In genomic region chr2:114698504-114698903, GRCh38 we compare ENCODE assay signal across 28 cellular contexts.
"Had no signal": no experiment of that assay in that cellular context is flagged by ENCODE, and none has a peak within 500 bp of the region (broad histone marks: within the 10 kb centered on the region; RNA-seq: fewer than 3 reads in every experiment).

No MANE protein-coding gene starts in this region.

- H3K27ac ChIP-seq: left ventricle myocardium inferior, pancreas, prostate gland, sigmoid colon, spleen, suprapubic skin, thoracic aorta, tibial artery, upper lobe of right lung had no signal

- H3K4me1 Mint-ChIP-seq: immature natural killer cell; memory B cell; naive thymus-derived CD8-positive, alpha-beta T cell; nephron; stimulated activated effector memory CD8-positive, alpha-beta T cell treated with anti-CD3 and anti-CD28 coated beads, Interleukin-12 subunit alpha, Interleukin-12 subunit beta, amount 100 ng/mL, for 72 hours had no signal

- H3K4me3 ChIP-seq: left ventricle myocardium inferior, lung, pancreas, prostate gland, sigmoid colon, spleen, suprapubic skin, thoracic aorta, tibial artery, upper lobe of right lung had no signal

- H3K9me3 Mint-ChIP-seq: nephron; neural crest cell; stimulated activated naive CD8-positive, alpha-beta T cell treated with anti-CD3 and anti-CD28 coated beads, Interleukin-15, Interleukin-2, amounts not matched to agents 100 ng/mL and 50 ng/mL, for 24 hours had no signal

- H3K27me3 ChIP-seq: pancreas, sigmoid colon, spleen, suprapubic skin, tibial artery, upper lobe of right lung had no signal

- ATAC-seq: left colon; naive thymus-derived CD8-positive, alpha-beta T cell; pancreas; right cardiac atrium; stimulated activated effector memory CD8-positive, alpha-beta T cell treated with anti-CD3 and anti-CD28 coated beads, Interleukin-12 subunit alpha, Interleukin-12 subunit beta, amount 100 ng/mL, for 72 hours; upper lobe of right lung had no signal

- H3K4me3 Mint-ChIP-seq: immature natural killer cell; memory B cell; naive thymus-derived CD8-positive, alpha-beta T cell; nephron; neural crest cell; stimulated activated effector memory CD8-positive, alpha-beta T cell treated with anti-CD3 and anti-CD28 coated beads, Interleukin-12 subunit alpha, Interleukin-12 subunit beta, amount 100 ng/mL, for 72 hours; stimulated activated naive CD8-positive, alpha-beta T cell treated with anti-CD3 and anti-CD28 coated beads, Interleukin-15, Interleukin-2, amounts not matched to agents 100 ng/mL and 50 ng/mL, for 24 hours had no signal

- DNase-seq: hippocampal formation; immature natural killer cell; kidney; left colon; left ventricle myocardium inferior; naive thymus-derived CD8-positive, alpha-beta T cell; nucleus accumbens; pancreas; posterior cingulate gyrus; retina; right cardiac atrium; sigmoid colon; small intestine; spleen; stimulated activated CD4-positive, alpha-beta T cell treated with anti-CD3 and anti-CD28 coated beads, Interleukin-4, amount 100 ng/mL, for 24 hours; stimulated activated naive CD4-positive, alpha-beta T cell; tibial artery; trophoblast cell; upper lobe of right lung had no signal

- H3K27ac Mint-ChIP-seq: immature natural killer cell; memory B cell; naive thymus-derived CD8-positive, alpha-beta T cell; nephron; stimulated activated effector memory CD8-positive, alpha-beta T cell treated with anti-CD3 and anti-CD28 coated beads, Interleukin-12 subunit alpha, Interleukin-12 subunit beta, amount 100 ng/mL, for 72 hours; stimulated activated naive CD8-positive, alpha-beta T cell treated with anti-CD3 and anti-CD28 coated beads, Interleukin-15, Interleukin-2, amounts not matched to agents 100 ng/mL and 50 ng/mL, for 24 hours had no signal

- H3K36me3 ChIP-seq: left ventricle myocardium inferior, pancreas, prostate gland, sigmoid colon, spleen, suprapubic skin, thoracic aorta, tibial artery, upper lobe of right lung had no signal

- H3K4me1 ChIP-seq: left ventricle myocardium inferior, pancreas, prostate gland, sigmoid colon, spleen, suprapubic skin, tibial artery, upper lobe of right lung had no signal

- H3K27me3 Mint-ChIP-seq: memory B cell; stimulated activated naive CD8-positive, alpha-beta T cell treated with anti-CD3 and anti-CD28 coated beads, Interleukin-15, Interleukin-2, amounts not matched to agents 100 ng/mL and 50 ng/mL, for 24 hours had no signal

- H3K9me3 ChIP-seq: left ventricle myocardium inferior, pancreas, prostate gland, sigmoid colon, spleen, suprapubic skin, thoracic aorta, tibial artery, upper lobe of right lung had no signal

- H3K36me3 Mint-ChIP-seq: immature natural killer cell; memory B cell; naive thymus-derived CD8-positive, alpha-beta T cell; stimulated activated effector memory CD8-positive, alpha-beta T cell treated with anti-CD3 and anti-CD28 coated beads, Interleukin-12 subunit alpha, Interleukin-12 subunit beta, amount 100 ng/mL, for 72 hours had no signal
